14 cellular contexts compared by ENCODE assay signal in genomic region chr6:42788671-42789070, GRCh38. TPM values are rescaled to one million over a fixed set of nuclear protein-coding genes. Genes with fewer than 3 reads are reported as not detected.
DNase-seq lines count a peak whose midpoint lies in the region; ATAC-seq and TF ChIP-seq lines count a peak whose summit lies in the region.
"Had no signal": no experiment of that assay in that cellular context is flagged by ENCODE, and none has a peak within 500 bp of the region (broad histone marks: within the 10 kb centered on the region; RNA-seq: fewer than 3 reads in every experiment).

No MANE protein-coding gene starts in this region.

- TF ChIP-seq POLR2A in Peyer's patch (IDR thresholded peaks at IDR 0.05), result no peak

- TF ChIP-seq CTCF in HFFc6 (IDR thresholded peaks at IDR 0.05) (no peak), chondrocyte (IDR thresholded peaks at IDR 0.05) (no peak), psoas muscle (IDR thresholded peaks at IDR 0.05) (no peak), Peyer's patch (IDR thresholded peaks at IDR 0.05) (no peak)

- 52 to 80% (median 69%) methylated on average over 4 of the region's 4 CpGs for WGBS in psoas muscle, 3 donors

- no peak for ATAC-seq in psoas muscle

- peak overlapping the region; percentile 7 for H3K27ac Mint-ChIP-seq in T-helper 2 cell treated with Interferon-gamma antibody and Interleukin-4, amounts not matched to agents 5 μg/mL and 100 μg/mL, for 36 hours
- H3K27ac Mint-ChIP-seq in HFFc6 (peak overlapping the region; percentile 45), chondrocyte (ENCODE audit: unreplicated experiment) (peak overlapping the region; percentile 65)

- H3K4me3 ChIP-seq in psoas muscle (no peak overlapping the region), Peyer's patch (no peak overlapping the region)

- peaks cover 29% of the 10 kb centered on the region for H3K36me3 Mint-ChIP-seq in T-helper 2 cell treated with Interferon-gamma antibody and Interleukin-4, amounts not matched to agents 5 μg/mL and 100 μg/mL, for 36 hours (ENCODE audit: low read depth)
- H3K36me3 Mint-ChIP-seq in HFFc6 (ENCODE audit: low read depth) (peaks cover 22% of the 10 kb centered on the region), chondrocyte (ENCODE audit: low read depth) (peaks cover 2% of the 10 kb centered on the region)

- DNase-seq in T-helper 2 cell treated with Interferon-gamma antibody and Interleukin-4, amounts not matched to agents 5 μg/mL and 100 μg/mL, for 36 hours (ENCODE audit: low spot score), result no peak
- DNase-seq in T-helper 2 cell, result no peak
- no peak for DNase-seq in HFFc6
- DNase-seq in chondrocyte (ENCODE audit: low spot score), result no peak
- DNase-seq in psoas muscle, result no peak
- no peak for DNase-seq in NOMO-1 treated with dmso at 0.1 percent for 144 hours (lab: John Stamatoyannopoulos, UW; ENCODE audit: unreplicated experiment)
- no peak for DNase-seq in dermis blood vessel endothelial cell
- DNase-seq in Peyer's patch, result no peak
- DNase-seq: activated effector memory CD4-positive, alpha-beta T cell treated with Interleukin-2 at 50 U/mL for 16 hours; cerebellar nuclear complex; glutamatergic neuron; NCI-H1048; NCI-H345; T-helper 1 cell had no signal

- H3K4me1 Mint-ChIP-seq in T-helper 2 cell treated with Interferon-gamma antibody and Interleukin-4, amounts not matched to agents 5 μg/mL and 100 μg/mL, for 36 hours (ENCODE audit: low read depth), result peaks cover 32% of the 10 kb centered on the region
- H3K4me1 Mint-ChIP-seq in HFFc6 (ENCODE audit: low read depth) (peaks cover 31% of the 10 kb centered on the region), chondrocyte (ENCODE audit: low read depth) (peaks cover 19% of the 10 kb centered on the region)

- peak overlapping the region; percentile 100 for H3K27ac ChIP-seq in psoas muscle
- peak overlapping the region in 1 of 4 donors; percentile 10 for H3K27ac ChIP-seq in Peyer's patch

- H3K9me3 ChIP-seq in psoas muscle (no peaks in the 10 kb centered on the region), Peyer's patch (no peaks in the 10 kb centered on the region)

- no peaks in the 10 kb centered on the region for H3K36me3 ChIP-seq in psoas muscle (ENCODE audit: insufficient read depth in 1 of 2, low read depth in 1 of 2)
- no peaks in the 10 kb centered on the region for H3K36me3 ChIP-seq in Peyer's patch

- peaks cover 61% of the 10 kb centered on the region for H3K4me1 ChIP-seq in psoas muscle
- peaks cover 0 to 44% (median 4%) of the 10 kb centered on the region in 4 donors for H3K4me1 ChIP-seq in Peyer's patch

- intact Hi-C loops in psoas muscle (cut with DNase I), result loop anchor here (5.0 kb wide), 1 partner anchor 34 kb away; no protein-coding TSS in a partner anchor

- H3K27me3 ChIP-seq in psoas muscle (ENCODE audit: insufficient read depth in 3 of 3, low read length in 2 of 3) (no peaks in the 10 kb centered on the region), Peyer's patch (no peaks in the 10 kb centered on the region)

- H3K27me3 Mint-ChIP-seq in T-helper 2 cell treated with Interferon-gamma antibody and Interleukin-4, amounts not matched to agents 5 μg/mL and 100 μg/mL, for 36 hours (ENCODE audit: low read depth), result no peaks in the 10 kb centered on the region
- H3K27me3 Mint-ChIP-seq in HFFc6 (ENCODE audit: insufficient read depth) (peaks cover 1% of the 10 kb centered on the region), chondrocyte (ENCODE audit: low read depth) (no peaks in the 10 kb centered on the region)

- H3K4me3 Mint-ChIP-seq in T-helper 2 cell treated with Interferon-gamma antibody and Interleukin-4, amounts not matched to agents 5 μg/mL and 100 μg/mL, for 36 hours, result no peak overlapping the region
- H3K4me3 Mint-ChIP-seq in HFFc6 (no peak overlapping the region), chondrocyte (ENCODE audit: unreplicated experiment) (no peak overlapping the region)

- H3K9me3 Mint-ChIP-seq in T-helper 2 cell treated with Interferon-gamma antibody and Interleukin-4, amounts not matched to agents 5 μg/mL and 100 μg/mL, for 36 hours, result no peaks in the 10 kb centered on the region
- H3K9me3 Mint-ChIP-seq in HFFc6, result no peaks in the 10 kb centered on the region
- no peaks in the 10 kb centered on the region for H3K9me3 Mint-ChIP-seq in chondrocyte (ENCODE audit: low read depth)

RNA-seq across cellular contexts. Expression of gene BICRAL, which starts 6.8 kb away (rescaled TPM):
- total RNA-seq in HFFc6 (2021; fragmentation: NEBNext Ultra II Directional; extraction: Animal tissue kit (Norgen Biotek cat#: 25700)), result 1 to 10 TPM; 8.0 to 9.8 (median 9.4) TPM
- total RNA-seq in chondrocyte (9.2 to 10.8 TPM (median 9.7 TPM) in 3 replicates), psoas muscle (10 to 100 TPM in 2 of 4 donors, 1 to 10 TPM in 2; 6.2 to 12.2 (median 10.5) TPM), dermis blood vessel endothelial cell (4.9 and 6.8 TPM in 2 replicates), Peyer's patch (10 to 100 TPM; 15.3 to 20.1 (median 17.1) TPM)
- 1 to 10 TPM; 2.8 to 5.0 (median 2.9) TPM for polyA plus RNA-seq in psoas muscle

RNA-seq across cellular contexts. Expression of gene TBCC, which starts 42.8 kb away (rescaled TPM):
- total RNA-seq in HFFc6 (2021; fragmentation: NEBNext Ultra II Directional; extraction: Animal tissue kit (Norgen Biotek cat#: 25700)), result 10 to 100 TPM; 20.6 to 25.2 (median 22.5) TPM
- total RNA-seq in chondrocyte, result 17.5 to 19.3 TPM (median 18.4 TPM) in 3 replicates
- total RNA-seq in psoas muscle, result 10 to 100 TPM; 17.0 to 26.9 (median 18.9) TPM
- 10 to 100 TPM; 13.1 to 41.3 (median 29.8) TPM for polyA plus RNA-seq in psoas muscle
- total RNA-seq in dermis blood vessel endothelial cell, result 41.9 and 53.4 TPM in 2 replicates
- 10 to 100 TPM; 23.1 to 36.4 (median 30.7) TPM for total RNA-seq in Peyer's patch

Comparison
In these comparisons a context has a peak if more than half of its experiments do, and no peak if none do; other contexts are left out.
1. H3K27ac Mint-ChIP-seq: peak in every context shown above with its lines; median percentile 65 in chondrocyte; 45 in HFFc6; 7 in T-helper 2 cell treated with Interferon-gamma antibody and Interleukin-4, amounts not matched to agents 5 μg/mL and 100 μg/mL, for 36 hours.